Comparison of ENCODE assay signal across 16 cellular contexts in genomic region chr4:127634181-127634580, GRCh38. TPM values are rescaled to one million over a fixed set of nuclear protein-coding genes. Genes with fewer than 3 reads are reported as not detected.
DNase-seq lines count a peak whose midpoint lies in the region; ATAC-seq and TF ChIP-seq lines count a peak whose summit lies in the region.
"Had no signal": no experiment of that assay in that cellular context is flagged by ENCODE, and none has a peak within 500 bp of the region (broad histone marks: within the 10 kb centered on the region; RNA-seq: fewer than 3 reads in every experiment).

No MANE protein-coding gene starts in this region.

- no peak overlapping the region for H3K56ac ChIP-seq in mesendoderm (ENCODE audit: low read length)

- no peak overlapping the region for H2BK15ac ChIP-seq in mesendoderm (replicated peaks; ENCODE audit: low read depth)

- H3K4me1 Mint-ChIP-seq in WTC11, result peaks cover 7% of the 10 kb centered on the region

- H3K4me3 ChIP-seq in fibroblast of mammary gland (ENCODE audit: control insufficient read depth, low read depth, low read length) (no peak overlapping the region), mesendoderm (ENCODE audit: low read length) (no peak overlapping the region)

- ATAC-seq in WTC11 (no peak), HG03565 (IDR thresholded peaks at IDR 0.05; ENCODE audit: unreplicated experiment) (no peak), GM18873 (IDR thresholded peaks at IDR 0.05; ENCODE audit: low FRiP score, unreplicated experiment) (no peak)
- ATAC-seq: stimulated activated naive B cell treated with anti-CD40 and anti-IgM and Interleukin-4, amounts not matched to agents 10 μg/mL and 1 μg/mL and 100 μg/mL, for 72 hours had no signal

- no peaks in the 10 kb centered on the region for H3K4me1 ChIP-seq in mesendoderm (ENCODE audit: control insufficient read depth, low read depth, low read length)
- H3K4me1 ChIP-seq: colonic mucosa, prostate gland had no signal

- H4K5ac ChIP-seq in mesendoderm (ENCODE audit: low read length), result no peak overlapping the region

- WGBS in mesendoderm (ENCODE audit: extremely low coverage, insufficient coverage, low lambda C conversion rate), result 100% methylated on average over 1 of the region's 3 CpGs

- H3K27ac Mint-ChIP-seq in WTC11, result no peak overlapping the region
- H3K27ac Mint-ChIP-seq: activated naive CD4-positive, alpha-beta T cell treated with anti-CD3 and anti-CD28 coated beads for 36 hours; stimulated activated naive B cell treated with anti-CD40 and anti-IgM and Interleukin-4, amounts not matched to agents 10 μg/mL and 1 μg/mL and 100 μg/mL, for 72 hours had no signal

- H3K4me2 ChIP-seq in mesendoderm (ENCODE audit: low read length), result no peak overlapping the region

- no peaks in the 10 kb centered on the region for H3K36me3 ChIP-seq in mesendoderm (ENCODE audit: control insufficient read depth, insufficient read depth, low read length)
- H3K36me3 ChIP-seq: colonic mucosa, prostate gland had no signal

- peak overlapping the region; percentile 98 for H3K4me3 Mint-ChIP-seq in WTC11

- POLR2A ChIA-PET in WTC11 (lab: Charles Lee), result no interaction called here

- H2BK120ac ChIP-seq in mesendoderm (ENCODE audit: low read depth, low read length), result no peak overlapping the region

- no peak overlapping the region for H3K9ac ChIP-seq in mesendoderm (ENCODE audit: low read length)

- peaks cover 1% of the 10 kb centered on the region for H3K79me1 ChIP-seq in mesendoderm (ENCODE audit: low read length)

- no peak for TF ChIP-seq CTCF in WTC11 (IDR thresholded peaks at IDR 0.05)
- TF ChIP-seq CTCF in fibroblast of mammary gland (conservative IDR thresholded peaks at IDR 0.05; ENCODE audit: control insufficient read depth, insufficient read depth, low read depth, low read length), result no peak

- H3K9me3 Mint-ChIP-seq in WTC11, result no peaks in the 10 kb centered on the region
- H3K9me3 Mint-ChIP-seq: activated naive CD4-positive, alpha-beta T cell treated with anti-CD3 and anti-CD28 coated beads for 36 hours; stimulated activated naive B cell treated with anti-CD40 and anti-IgM and Interleukin-4, amounts not matched to agents 10 μg/mL and 1 μg/mL and 100 μg/mL, for 72 hours had no signal

- no peak overlapping the region for H2AK5ac ChIP-seq in mesendoderm (ENCODE audit: low read length)

- no peak overlapping the region for H2BK5ac ChIP-seq in mesendoderm (ENCODE audit: low read length)

- H4K8ac ChIP-seq in mesendoderm (ENCODE audit: low read depth, low read length), result no peak overlapping the region

- no peaks in the 10 kb centered on the region for H3K27me3 ChIP-seq in mesendoderm (ENCODE audit: insufficient read depth, low read length, poor library complexity)
- H3K27me3 ChIP-seq: colonic mucosa had no signal

- DNase-seq in GM04503 (ENCODE audit: low read depth) (peak; percentile 61), WTC11 (ENCODE audit: low spot score) (no peak), fibroblast of mammary gland (ENCODE audit: low read depth) (peak; percentile 42), renal cortical epithelial cell (ENCODE audit: low read depth) (peak; percentile 4), NCI-H1436 (lab: John Stamatoyannopoulos, UW) (no peak), mesendoderm (no peak)
- DNase-seq: activated naive CD4-positive, alpha-beta T cell treated with anti-CD3 and anti-CD28 coated beads for 36 hours; colonic mucosa; NCI-H2171; stimulated activated CD4-positive, alpha-beta T cell treated with anti-CD3 and anti-CD28 coated beads, Interleukin-4, amount 100 ng/mL, for 4 hours; stimulated activated naive B cell treated with anti-CD40 and anti-IgM and Interleukin-4, amounts not matched to agents 10 μg/mL and 1 μg/mL and 100 μg/mL, for 72 hours had no signal

- CTCF ChIA-PET in WTC11 (lab: Charles Lee), result no interaction called here

- H3K36me3 Mint-ChIP-seq in WTC11, result no peaks in the 10 kb centered on the region
- H3K36me3 Mint-ChIP-seq: stimulated activated naive B cell treated with anti-CD40 and anti-IgM and Interleukin-4, amounts not matched to agents 10 μg/mL and 1 μg/mL and 100 μg/mL, for 72 hours had no signal

- peaks cover 2% of the 10 kb centered on the region for H3K79me2 ChIP-seq in mesendoderm (ENCODE audit: control insufficient read depth, insufficient read depth, low read length)

- no peak overlapping the region for H3K27ac ChIP-seq in mesendoderm (ENCODE audit: low read depth, low read length)
- H3K27ac ChIP-seq: C4-2B, colonic mucosa, HL-60, prostate gland had no signal

- no peak overlapping the region for H3K23ac ChIP-seq in mesendoderm (ENCODE audit: low read length)

- H3K27me3 Mint-ChIP-seq in WTC11 (ENCODE audit: low read depth), result no peaks in the 10 kb centered on the region

- no peak overlapping the region for H3K4ac ChIP-seq in mesendoderm (ENCODE audit: low read depth, low read length)

- H3K18ac ChIP-seq in mesendoderm (ENCODE audit: low read length), result no peak overlapping the region

TF ChIP-seq in WTC11, 78 proteins besides CTCF, POLR2A, EP300 and RAD21:
- TF ChIP-seq GABPB1 (CRISPR knock-in tag; IDR thresholded peaks at IDR 0.05) (no peak), EMX1 (CRISPR knock-in tag; IDR thresholded peaks at IDR 0.05) (no peak), ZBTB21 (CRISPR knock-in tag; IDR thresholded peaks at IDR 0.05; ENCODE audit: borderline replicate concordance) (no peak), IRF1 (CRISPR knock-in tag; IDR thresholded peaks at IDR 0.05) (no peak), NR1H2 (CRISPR knock-in tag; IDR thresholded peaks at IDR 0.05) (no peak), ERG (CRISPR knock-in tag; IDR thresholded peaks at IDR 0.05) (no peak)

RNA-seq across cellular contexts. Expression of gene INTU, which starts 1.4 kb away (rescaled TPM):
- total RNA-seq in WTC11 (2021), result 15.0 to 18.6 TPM (median 17.9 TPM) in 3 replicates
- total RNA-seq in renal cortical epithelial cell, result 4.2 and 12.0 TPM in 2 replicates
- polyA plus RNA-seq in mesendoderm (2013, experiment 1 of 2), result 3.0 TPM
- 2.6 TPM for polyA plus RNA-seq in mesendoderm (2013, experiment 2 of 2)

Comparison
In these comparisons a context has a peak if more than half of its experiments do, and no peak if none do; other contexts are left out.
1. DNase-seq: peak in GM04503 (single experiment), fibroblast of mammary gland (single experiment) and renal cortical epithelial cell (single experiment); none in WTC11 (single experiment), NCI-H1436 (single experiment) and mesendoderm (single experiment).